23 cellular contexts compared by ENCODE assay signal in the genomic region with DNA sequence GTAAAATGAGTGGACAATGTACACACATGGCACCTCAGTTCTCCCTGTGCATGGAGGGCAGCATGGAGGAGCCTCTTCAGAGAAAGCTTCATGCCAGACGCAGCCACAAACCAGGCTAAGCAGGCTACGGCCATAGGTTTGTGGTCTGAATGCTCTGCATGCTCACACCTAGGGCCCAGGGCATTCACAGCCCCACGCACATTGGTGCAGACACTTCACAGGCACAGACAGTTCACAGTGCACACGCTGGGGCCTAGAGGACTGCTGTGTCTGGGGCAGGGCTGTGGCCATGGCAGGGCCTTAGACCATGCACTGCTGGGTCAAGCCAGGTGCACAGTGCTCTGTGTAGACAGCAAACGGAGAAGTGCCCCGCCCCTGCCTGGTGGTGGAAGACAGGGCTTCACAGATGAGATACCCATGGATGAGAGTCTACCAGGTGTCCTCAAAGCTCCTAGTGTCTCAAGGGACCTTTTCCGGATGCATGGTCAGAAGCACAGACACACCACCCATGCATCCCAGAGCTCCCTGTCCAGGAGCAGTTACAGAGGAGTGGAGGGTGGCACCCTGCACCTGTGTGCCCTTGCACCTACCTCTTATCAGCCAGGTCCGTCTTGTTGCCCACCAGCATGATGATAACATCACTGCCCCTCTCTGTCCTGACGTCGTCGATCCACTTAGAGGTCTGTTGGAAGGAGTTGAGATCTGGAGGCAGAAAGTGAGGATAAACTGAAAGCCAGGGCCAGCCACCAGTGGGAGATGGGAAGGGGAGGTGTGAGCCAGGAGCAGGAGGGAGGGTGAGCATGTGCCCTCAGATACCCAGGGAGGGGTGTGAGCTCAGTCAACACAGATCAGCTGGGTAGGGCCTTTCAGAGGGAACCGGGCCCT.
"Had no signal": no experiment of that assay in that cellular context is flagged by ENCODE, and none has a peak within 500 bp of the region (broad histone marks: within the 10 kb centered on the region; RNA-seq: fewer than 3 reads in every experiment).

No MANE protein-coding gene starts in this region.

- H3K27ac ChIP-seq: epithelial cell of prostate, esophagus muscularis mucosa, gastrocnemius medialis, left ventricle myocardium inferior, lower lobe of right lung, spleen, testis, tibial nerve had no signal

- H3K4me3 ChIP-seq: esophagus muscularis mucosa, gastrocnemius medialis, left ventricle myocardium inferior, lower lobe of right lung, spleen, testis, tibial nerve had no signal

- H3K27ac Mint-ChIP-seq: immature natural killer cell; memory B cell; nephron progenitor cell; stimulated activated naive B cell treated with anti-CD40 and anti-IgM and Interleukin-4, amounts not matched to agents 10 μg/mL and 1 μg/mL and 100 μg/mL, for 72 hours had no signal

- H3K9me3 ChIP-seq: esophagus muscularis mucosa, gastrocnemius medialis, left ventricle myocardium inferior, lower lobe of right lung, spleen, testis, tibial nerve had no signal

- H3K4me1 ChIP-seq: esophagus muscularis mucosa, gastrocnemius medialis, lower lobe of right lung, spleen, testis, tibial nerve had no signal

- H3K36me3 Mint-ChIP-seq: immature natural killer cell; memory B cell; stimulated activated naive B cell treated with anti-CD40 and anti-IgM and Interleukin-4, amounts not matched to agents 10 μg/mL and 1 μg/mL and 100 μg/mL, for 72 hours had no signal

- H3K9me3 Mint-ChIP-seq: immature natural killer cell; memory B cell; nephron progenitor cell; stimulated activated naive B cell treated with anti-CD40 and anti-IgM and Interleukin-4, amounts not matched to agents 10 μg/mL and 1 μg/mL and 100 μg/mL, for 72 hours; stimulated activated naive CD8-positive, alpha-beta T cell treated with anti-CD3 and anti-CD28 coated beads, Interleukin-15, amount 100 ng/mL, for 72 hours had no signal

- H3K27me3 ChIP-seq: esophagus muscularis mucosa, gastrocnemius medialis, spleen, testis, tibial nerve had no signal

- H3K36me3 ChIP-seq: gastrocnemius medialis, lower lobe of right lung had no signal

- ATAC-seq: gastrocnemius medialis, left cardiac atrium, lower lobe of right lung, sciatic nerve had no signal

- H3K4me1 Mint-ChIP-seq: immature natural killer cell; memory B cell; nephron progenitor cell; stimulated activated naive CD8-positive, alpha-beta T cell treated with anti-CD3 and anti-CD28 coated beads, Interleukin-15, amount 100 ng/mL, for 72 hours had no signal

- H3K27me3 Mint-ChIP-seq: stimulated activated naive CD8-positive, alpha-beta T cell treated with anti-CD3 and anti-CD28 coated beads, Interleukin-15, amount 100 ng/mL, for 72 hours had no signal

- DNase-seq: cortex of kidney; effector memory CD4-positive, alpha-beta T cell; gastrocnemius medialis; glutamatergic neuron; immature natural killer cell; kidney; left cardiac atrium; left ventricle myocardium inferior; lower lobe of right lung; midbrain; nephron progenitor cell; spleen; stimulated activated CD4-positive, alpha-beta T cell treated with anti-CD3 and anti-CD28 coated beads, Interleukin-15, amount 100 ng/mL, for 24 hours; stimulated activated CD4-positive, alpha-beta T cell treated with anti-CD3 and anti-CD28 coated beads, Interleukin-1b, Interleukin-23, amount 100 ng/mL, for 48 hours; stimulated activated CD4-positive, alpha-beta T cell treated with anti-CD3 and anti-CD28 coated beads, Interleukin-4, amount 100 ng/mL, for 24 hours; stimulated activated naive B cell treated with anti-CD40 and anti-IgM and Interleukin-4, amounts not matched to agents 10 μg/mL and 1 μg/mL and 100 μg/mL, for 72 hours; stimulated activated naive CD8-positive, alpha-beta T cell treated with anti-CD3 and anti-CD28 coated beads, Interleukin-15, amount 100 ng/mL, for 72 hours; testis had no signal

- H3K4me3 Mint-ChIP-seq: immature natural killer cell; memory B cell; nephron progenitor cell; stimulated activated naive B cell treated with anti-CD40 and anti-IgM and Interleukin-4, amounts not matched to agents 10 μg/mL and 1 μg/mL and 100 μg/mL, for 72 hours; stimulated activated naive CD8-positive, alpha-beta T cell treated with anti-CD3 and anti-CD28 coated beads, Interleukin-15, amount 100 ng/mL, for 72 hours had no signal
